ENCODE assay signal across 20 cellular contexts in the genomic region with DNA sequence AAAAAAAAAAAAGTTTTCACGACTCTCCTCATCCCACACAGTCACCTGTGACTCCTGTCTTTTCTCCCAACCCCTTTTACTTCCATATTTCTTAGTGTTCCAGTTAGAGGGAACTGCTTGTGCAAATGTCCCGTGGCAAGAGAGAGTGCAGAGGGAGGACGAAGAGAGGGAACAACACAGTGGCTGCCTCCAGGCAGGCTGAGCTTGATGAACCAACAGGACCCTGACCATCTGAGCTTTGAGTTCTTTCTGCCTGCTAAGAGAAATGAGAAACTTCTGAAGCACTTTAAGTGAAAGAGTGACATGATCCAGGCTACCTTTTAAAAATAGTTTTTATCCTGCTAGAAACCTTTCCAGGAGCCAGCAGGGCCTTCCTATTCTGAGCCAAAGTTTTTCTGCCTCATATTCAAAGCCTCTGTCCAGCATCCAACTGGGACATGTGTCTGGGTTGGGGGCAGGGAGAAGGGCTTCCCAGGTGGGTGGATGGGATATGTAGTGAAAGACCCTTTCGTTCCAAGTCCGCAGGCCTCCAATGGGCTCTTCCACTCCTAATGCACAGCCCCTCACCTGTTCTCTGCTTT.
"Had no signal": no experiment of that assay in that cellular context is flagged by ENCODE, and none has a peak within 500 bp of the region (broad histone marks: within the 10 kb centered on the region; RNA-seq: fewer than 3 reads in every experiment).

No MANE protein-coding gene starts in this region.

- H3K27ac ChIP-seq: neutrophil, tibial nerve had no signal

- H3K9me3 ChIP-seq: body of pancreas, mucosa of descending colon, neutrophil, tibial nerve had no signal

- H3K27me3 ChIP-seq: body of pancreas, neutrophil, tibial nerve had no signal

- H3K4me3 ChIP-seq: body of pancreas, mucosa of descending colon, tibial nerve had no signal

- H3K4me1 Mint-ChIP-seq: activated naive CD8-positive, alpha-beta T cell treated with anti-CD3 and anti-CD28 coated beads for 36 hours had no signal

- H3K36me3 ChIP-seq: neutrophil, tibial nerve had no signal

- FAIRE-seq: endothelial cell of umbilical vein, frontal cortex, islet of Langerhans, TTC549 had no signal

- H3K36me3 Mint-ChIP-seq: activated naive CD8-positive, alpha-beta T cell treated with anti-CD3 and anti-CD28 coated beads for 36 hours; memory B cell; naive thymus-derived CD4-positive, alpha-beta T cell had no signal

- H3K9me3 Mint-ChIP-seq: activated CD4-positive, alpha-beta T cell treated with anti-CD3 and anti-CD28 coated beads, Interleukin-2, amount 10 ng/mL, durations not matched to agents 24 days and 14 days; activated naive CD8-positive, alpha-beta T cell treated with anti-CD3 and anti-CD28 coated beads for 36 hours; memory B cell had no signal

- H3K27ac Mint-ChIP-seq: activated CD4-positive, alpha-beta T cell treated with anti-CD3 and anti-CD28 coated beads, Interleukin-2, amount 10 ng/mL, durations not matched to agents 24 days and 14 days; activated CD8-positive, alpha-beta T cell treated with anti-CD3 and anti-CD28 coated beads, Interleukin-2, amount 10 ng/mL, durations not matched to agents 7 days and 5 days; activated naive CD8-positive, alpha-beta T cell treated with anti-CD3 and anti-CD28 coated beads for 36 hours; naive thymus-derived CD4-positive, alpha-beta T cell had no signal

- DNase-seq: activated CD4-positive, alpha-beta T cell treated with anti-CD3 and anti-CD28 coated beads, Interleukin-2, amount 10 ng/mL, durations not matched to agents 24 days and 14 days; activated CD4-positive, CD25-positive, alpha-beta regulatory T cell; activated CD8-positive, alpha-beta T cell treated with anti-CD3 and anti-CD28 coated beads, Interleukin-2, amount 10 ng/mL, durations not matched to agents 7 days and 5 days; activated gamma-delta T cell treated with Interleukin-2 at 50 U/mL for 16 hours; activated naive CD8-positive, alpha-beta T cell treated with anti-CD3 and anti-CD28 coated beads for 36 hours; amygdala; cortex of kidney; effector CD4-positive, alpha-beta T cell; mucosa of descending colon; naive thymus-derived CD4-positive, alpha-beta T cell; stimulated activated CD4-positive, alpha-beta T cell treated with anti-CD3 and anti-CD28 coated beads, Interleukin-2, amount 100 ng/mL, for 48 hours; stimulated activated naive CD4-positive, alpha-beta T cell had no signal

- ATAC-seq: activated CD8-positive, alpha-beta T cell treated with anti-CD3 and anti-CD28 coated beads, Interleukin-2, amount 10 ng/mL, durations not matched to agents 7 days and 5 days; body of pancreas had no signal

- H3K4me3 Mint-ChIP-seq: activated CD4-positive, alpha-beta T cell treated with anti-CD3 and anti-CD28 coated beads, Interleukin-2, amount 10 ng/mL, durations not matched to agents 24 days and 14 days; activated CD8-positive, alpha-beta T cell treated with anti-CD3 and anti-CD28 coated beads, Interleukin-2, amount 10 ng/mL, durations not matched to agents 7 days and 5 days; activated naive CD8-positive, alpha-beta T cell treated with anti-CD3 and anti-CD28 coated beads for 36 hours; naive thymus-derived CD4-positive, alpha-beta T cell had no signal
